8 cellular contexts compared by ENCODE assay signal in genomic region chr10:119268871-119269506, GRCh38.
DNase-seq lines count a peak whose midpoint lies in the region; ATAC-seq and TF ChIP-seq lines count a peak whose summit lies in the region.

No MANE protein-coding gene starts in this region.

- ATAC-seq in GM21737 (IDR thresholded peaks at IDR 0.05; ENCODE audit: unreplicated experiment) = peak; percentile 78

- TF ChIP-seq CTCF in GM06990 (IDR thresholded peaks at IDR 0.05; ENCODE audit: insufficient read depth, low read length, poor library complexity, severe bottlenecking) (no peak), cardiac fibroblast (IDR thresholded peaks at IDR 0.05; ENCODE audit: low read depth, low read length) (no peak), brain microvascular endothelial cell (IDR thresholded peaks at IDR 0.05; ENCODE audit: low read depth, low read length, missing control alignments) (no peak)

- DNase-seq in GM06990 (ENCODE audit: extremely low read depth, insufficient read length) = peak; percentile 78
- DNase-seq in T-helper 1 cell = peak; percentile 72 to 90 (median 78)
- peak; percentile 41 to 64 for DNase-seq in cardiac fibroblast (ENCODE audit: low read depth in 2 of 2)
- peak; percentile 27 to 52 for DNase-seq in stimulated activated CD4-positive, alpha-beta T cell treated with anti-CD3 and anti-CD28 coated beads, Interleukin-15, amount 100 ng/mL, for 1 hour (ENCODE audit: low read depth in 1 of 2, low spot score in 1 of 2)
- DNase-seq in LoVo (ENCODE audit: low spot score) = no peak
- DNase-seq in brain microvascular endothelial cell = no peak
- DNase-seq in kidney glomerular epithelial cell (lab: John Stamatoyannopoulos, UW) = no peak

- H3K4me3 ChIP-seq in GM06990 (replicated peaks; ENCODE audit: low read depth, low read length) (no peak overlapping the region), cardiac fibroblast (replicated peaks in 1 of 2; ENCODE audit: low read depth in 2 of 2, low read length in 2 of 2) (no peak overlapping the region), brain microvascular endothelial cell (ENCODE audit: low read depth, low read length) (no peak overlapping the region)

- H3K36me3 ChIP-seq in GM06990 (ENCODE audit: control insufficient read depth, insufficient read depth, low read length) = no peaks in the 10 kb centered on the region
- H3K36me3 ChIP-seq in brain microvascular endothelial cell (replicated peaks) = peaks cover 4% of the 10 kb centered on the region

- H3K27ac ChIP-seq in brain microvascular endothelial cell = no peak overlapping the region

- in situ Hi-C loops in brain microvascular endothelial cell (cut with HindIII; ENCODE audit: low pct_ligation_motif_present, low sequenced_read_pairs) = no loop called here

- no peaks in the 10 kb centered on the region for H3K27me3 ChIP-seq in GM06990 (replicated peaks; ENCODE audit: control insufficient read depth, insufficient read depth, low read length)
- H3K27me3 ChIP-seq in brain microvascular endothelial cell (replicated peaks) = no peaks in the 10 kb centered on the region

Comparison
In these comparisons a context has a peak if more than half of its experiments do, and no peak if none do; other contexts are left out.
1. DNase-seq: peak in GM06990 (single experiment), T-helper 1 cell (5 of 5), cardiac fibroblast (2 of 2) and stimulated activated CD4-positive, alpha-beta T cell treated with anti-CD3 and anti-CD28 coated beads, Interleukin-15, amount 100 ng/mL, for 1 hour (2 of 2); none in LoVo (single experiment), brain microvascular endothelial cell (single experiment) and kidney glomerular epithelial cell (single experiment).